In the genomic region with DNA sequence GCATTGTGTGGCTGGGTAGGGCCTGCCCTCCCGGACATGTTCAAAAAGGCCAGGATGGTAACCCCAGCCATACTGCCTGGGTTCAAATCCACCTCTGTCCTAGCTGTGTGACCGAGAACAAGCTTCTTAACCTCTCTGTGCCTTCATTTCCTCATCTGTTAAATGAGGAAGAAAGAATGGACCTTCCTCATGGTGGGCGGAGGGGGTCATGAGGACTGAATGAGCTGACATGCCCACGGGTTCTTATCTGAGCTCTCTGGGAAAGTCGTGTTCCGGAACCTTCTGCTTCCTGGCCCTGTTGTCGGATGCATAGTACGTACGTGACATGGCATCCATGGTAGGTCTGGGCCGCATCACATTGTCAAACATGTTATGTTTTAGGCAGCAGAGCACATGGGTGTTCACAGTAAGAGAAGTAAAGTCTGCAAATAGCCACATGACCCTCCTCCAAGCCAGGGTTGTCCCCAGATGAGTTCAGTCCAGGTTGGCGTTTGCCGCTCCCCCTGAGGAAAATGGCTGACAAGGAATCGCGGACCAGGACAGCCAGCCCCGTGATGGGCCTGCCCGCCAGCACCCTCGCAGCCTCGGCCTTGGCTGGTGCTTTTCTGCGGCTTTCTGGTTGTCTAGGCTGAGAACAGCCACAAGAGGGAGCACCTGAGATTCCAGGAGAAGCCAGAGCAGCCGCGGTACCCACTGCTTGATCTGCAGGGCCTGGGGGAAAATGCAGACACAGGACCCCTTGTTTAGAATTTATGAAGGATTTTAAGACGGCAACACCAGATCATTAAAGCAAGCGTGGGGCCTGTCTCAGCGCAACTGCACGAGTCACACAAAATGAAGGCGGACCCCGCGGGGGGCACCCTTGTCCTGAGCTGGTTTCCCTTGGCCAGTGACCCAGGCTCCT, we compare ENCODE assay signal across 1 cellular context.
TF ChIP-seq lines count a peak whose summit lies in the region.

No MANE protein-coding gene starts in this region.

TF ChIP-seq in HepG2, 621 proteins besides CTCF, POLR2A, EP300 and RAD21 (continued from another document):
- TF ChIP-seq, protein P1, sequence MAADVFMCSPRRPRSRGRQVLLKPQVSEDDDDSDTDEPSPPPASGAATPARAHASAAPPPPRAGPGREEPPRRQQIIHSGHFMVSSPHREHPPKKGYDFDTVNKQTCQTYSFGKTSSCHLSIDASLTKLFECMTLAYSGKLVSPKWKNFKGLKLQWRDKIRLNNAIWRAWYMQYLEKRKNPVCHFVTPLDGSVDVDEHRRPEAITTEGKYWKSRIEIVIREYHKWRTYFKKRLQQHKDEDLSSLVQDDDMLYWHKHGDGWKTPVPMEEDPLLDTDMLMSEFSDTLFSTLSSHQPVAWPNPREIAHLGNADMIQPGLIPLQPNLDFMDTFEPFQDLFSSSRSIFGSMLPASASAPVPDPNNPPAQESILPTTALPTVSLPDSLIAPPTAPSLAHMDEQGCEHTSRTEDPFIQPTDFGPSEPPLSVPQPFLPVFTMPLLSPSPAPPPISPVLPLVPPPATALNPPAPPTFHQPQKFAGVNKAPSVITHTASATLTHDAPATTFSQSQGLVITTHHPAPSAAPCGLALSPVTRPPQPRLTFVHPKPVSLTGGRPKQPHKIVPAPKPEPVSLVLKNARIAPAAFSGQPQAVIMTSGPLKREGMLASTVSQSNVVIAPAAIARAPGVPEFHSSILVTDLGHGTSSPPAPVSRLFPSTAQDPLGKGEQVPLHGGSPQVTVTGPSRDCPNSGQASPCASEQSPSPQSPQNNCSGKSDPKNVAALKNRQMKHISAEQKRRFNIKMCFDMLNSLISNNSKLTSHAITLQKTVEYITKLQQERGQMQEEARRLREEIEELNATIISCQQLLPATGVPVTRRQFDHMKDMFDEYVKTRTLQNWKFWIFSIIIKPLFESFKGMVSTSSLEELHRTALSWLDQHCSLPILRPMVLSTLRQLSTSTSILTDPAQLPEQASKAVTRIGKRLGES (CRISPR knock-in tag; IDR thresholded peaks at IDR 0.05; ENCODE audit: borderline replicate concordance): no peak
- TF ChIP-seq, protein P2, sequence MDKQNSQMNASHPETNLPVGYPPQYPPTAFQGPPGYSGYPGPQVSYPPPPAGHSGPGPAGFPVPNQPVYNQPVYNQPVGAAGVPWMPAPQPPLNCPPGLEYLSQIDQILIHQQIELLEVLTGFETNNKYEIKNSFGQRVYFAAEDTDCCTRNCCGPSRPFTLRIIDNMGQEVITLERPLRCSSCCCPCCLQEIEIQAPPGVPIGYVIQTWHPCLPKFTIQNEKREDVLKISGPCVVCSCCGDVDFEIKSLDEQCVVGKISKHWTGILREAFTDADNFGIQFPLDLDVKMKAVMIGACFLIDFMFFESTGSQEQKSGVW (CRISPR knock-in tag; IDR thresholded peaks at IDR 0.05; ENCODE audit: borderline replicate concordance): no peak
- no peak for TF ChIP-seq ZNF670 (CRISPR knock-in tag; IDR thresholded peaks at IDR 0.05; ENCODE audit: borderline replicate concordance)
- no peak for TF ChIP-seq RELA (CRISPR knock-in tag; IDR thresholded peaks at IDR 0.05)
- TF ChIP-seq ZC3H13 (CRISPR knock-in tag; IDR thresholded peaks at IDR 0.05): no peak
- TF ChIP-seq ZNF703 (CRISPR knock-in tag; IDR thresholded peaks at IDR 0.05; ENCODE audit: borderline replicate concordance): no peak
- TF ChIP-seq ZFX (CRISPR knock-in tag; IDR thresholded peaks at IDR 0.05; ENCODE audit: low read depth): peak; percentile 69; the same call in 1 of the 2 replicates
- TF ChIP-seq ZNF331 (CRISPR knock-in tag; IDR thresholded peaks at IDR 0.05): no peak; the same call in 1 of the 2 replicates
- TF ChIP-seq, protein P3, sequence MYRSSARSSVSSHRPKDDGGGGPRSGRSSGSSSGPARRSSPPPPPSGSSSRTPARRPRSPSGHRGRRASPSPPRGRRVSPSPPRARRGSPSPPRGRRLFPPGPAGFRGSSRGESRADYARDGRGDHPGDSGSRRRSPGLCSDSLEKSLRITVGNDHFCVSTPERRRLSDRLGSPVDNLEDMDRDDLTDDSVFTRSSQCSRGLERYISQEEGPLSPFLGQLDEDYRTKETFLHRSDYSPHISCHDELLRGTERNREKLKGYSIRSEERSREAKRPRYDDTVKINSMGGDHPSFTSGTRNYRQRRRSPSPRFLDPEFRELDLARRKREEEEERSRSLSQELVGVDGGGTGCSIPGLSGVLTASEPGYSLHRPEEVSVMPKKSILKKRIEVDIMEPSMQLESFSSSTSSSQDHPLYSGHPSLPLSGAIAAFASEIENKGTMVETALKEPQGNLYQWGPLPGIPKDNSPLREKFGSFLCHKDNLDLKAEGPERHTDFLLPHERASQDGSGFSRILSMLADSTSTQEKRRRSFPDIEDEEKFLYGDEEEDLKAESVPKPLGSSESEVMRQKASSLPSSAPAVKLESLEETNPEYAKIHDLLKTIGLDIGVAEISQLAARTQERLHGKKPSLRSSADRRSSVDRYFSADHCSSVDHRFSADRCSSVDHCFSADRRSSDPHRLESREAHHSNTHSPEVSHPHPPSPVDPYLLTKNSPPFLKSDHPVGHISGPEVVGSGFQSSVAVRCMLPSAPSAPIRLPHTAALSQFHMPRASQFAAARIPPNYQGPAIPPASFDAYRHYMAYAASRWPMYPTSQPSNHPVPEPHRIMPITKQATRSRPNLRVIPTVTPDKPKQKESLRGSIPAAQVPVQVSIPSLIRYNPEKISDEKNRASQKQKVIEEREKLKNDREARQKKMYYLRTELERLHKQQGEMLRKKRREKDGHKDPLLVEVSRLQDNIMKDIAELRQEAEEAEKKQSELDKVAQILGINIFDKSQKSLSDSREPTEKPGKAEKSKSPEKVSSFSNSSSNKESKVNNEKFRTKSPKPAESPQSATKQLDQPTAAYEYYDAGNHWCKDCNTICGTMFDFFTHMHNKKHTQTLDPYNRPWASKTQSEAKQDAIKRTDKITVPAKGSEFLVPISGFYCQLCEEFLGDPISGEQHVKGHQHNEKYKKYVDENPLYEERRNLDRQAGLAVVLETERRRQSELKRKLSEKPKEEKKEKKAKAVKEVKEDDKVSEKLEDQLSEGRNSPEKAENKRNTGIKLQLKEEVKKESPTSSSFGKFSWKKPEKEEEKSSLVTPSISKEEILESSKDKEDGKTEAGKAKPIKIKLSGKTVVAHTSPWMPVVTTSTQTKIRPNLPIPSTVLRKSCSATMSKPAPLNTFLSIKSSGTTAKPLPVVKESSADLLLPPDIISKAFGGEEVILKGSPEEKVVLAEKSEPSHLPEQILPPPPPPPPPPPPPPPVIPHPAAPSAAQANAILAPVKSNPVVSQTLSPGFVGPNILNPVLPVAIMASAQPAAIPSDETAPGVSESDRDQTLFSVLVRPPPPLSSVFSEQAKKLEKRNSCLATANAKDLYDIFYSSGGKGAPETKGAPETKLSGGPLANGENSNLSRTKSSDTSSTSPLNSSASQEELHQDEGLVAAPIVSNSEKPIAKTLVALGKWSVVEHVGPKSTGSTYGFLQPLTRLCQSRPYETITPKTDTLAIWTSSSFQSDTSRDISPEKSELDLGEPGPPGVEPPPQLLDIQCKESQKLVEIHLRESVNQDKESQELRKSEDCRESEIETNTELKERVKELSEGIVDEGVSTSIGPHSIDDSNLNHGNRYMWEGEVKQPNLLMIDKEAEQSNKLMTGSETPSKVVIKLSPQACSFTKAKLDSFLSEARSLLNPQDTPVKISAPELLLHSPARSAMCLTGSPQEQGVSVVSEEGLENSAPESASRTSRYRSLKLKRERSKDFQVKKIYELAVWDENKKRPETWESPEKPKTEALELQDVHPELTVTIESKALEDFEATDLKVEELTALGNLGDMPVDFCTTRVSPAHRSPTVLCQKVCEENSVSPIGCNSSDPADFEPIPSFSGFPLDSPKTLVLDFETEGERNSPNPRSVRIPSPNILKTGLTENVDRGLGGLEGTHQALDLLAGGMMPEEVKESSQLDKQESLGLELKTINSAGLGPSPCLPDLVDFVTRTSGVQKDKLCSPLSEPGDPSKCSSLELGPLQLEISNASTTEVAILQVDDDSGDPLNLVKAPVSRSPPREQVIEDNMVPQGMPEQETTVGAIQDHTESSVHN (CRISPR knock-in tag; IDR thresholded peaks at IDR 0.05): no peak
- TF ChIP-seq ZNF296 (CRISPR knock-in tag; conservative IDR thresholded peaks at IDR 0.05): no peak
- no peak for TF ChIP-seq HDAC2 (CRISPR knock-in tag; IDR thresholded peaks at IDR 0.05)
- TF ChIP-seq, protein P4, sequence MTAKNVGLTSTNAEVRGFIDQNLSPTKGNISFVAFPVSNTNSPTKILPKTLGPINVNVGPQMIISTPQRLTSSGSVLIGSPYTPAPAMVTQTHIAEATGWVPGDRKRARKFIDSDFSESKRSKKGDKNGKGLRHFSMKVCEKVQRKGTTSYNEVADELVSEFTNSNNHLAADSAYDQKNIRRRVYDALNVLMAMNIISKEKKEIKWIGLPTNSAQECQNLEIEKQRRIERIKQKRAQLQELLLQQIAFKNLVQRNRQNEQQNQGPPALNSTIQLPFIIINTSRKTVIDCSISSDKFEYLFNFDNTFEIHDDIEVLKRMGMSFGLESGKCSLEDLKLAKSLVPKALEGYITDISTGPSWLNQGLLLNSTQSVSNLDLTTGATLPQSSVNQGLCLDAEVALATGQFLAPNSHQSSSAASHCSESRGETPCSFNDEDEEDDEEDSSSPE (CRISPR knock-in tag; IDR thresholded peaks at IDR 0.05): no peak
- no peak for TF ChIP-seq GFI1 (CRISPR knock-in tag; IDR thresholded peaks at IDR 0.05; ENCODE audit: borderline replicate concordance)
- no peak for TF ChIP-seq ZNF253 (CRISPR knock-in tag; IDR thresholded peaks at IDR 0.05; ENCODE audit: borderline replicate concordance)
- TF ChIP-seq, protein P5, sequence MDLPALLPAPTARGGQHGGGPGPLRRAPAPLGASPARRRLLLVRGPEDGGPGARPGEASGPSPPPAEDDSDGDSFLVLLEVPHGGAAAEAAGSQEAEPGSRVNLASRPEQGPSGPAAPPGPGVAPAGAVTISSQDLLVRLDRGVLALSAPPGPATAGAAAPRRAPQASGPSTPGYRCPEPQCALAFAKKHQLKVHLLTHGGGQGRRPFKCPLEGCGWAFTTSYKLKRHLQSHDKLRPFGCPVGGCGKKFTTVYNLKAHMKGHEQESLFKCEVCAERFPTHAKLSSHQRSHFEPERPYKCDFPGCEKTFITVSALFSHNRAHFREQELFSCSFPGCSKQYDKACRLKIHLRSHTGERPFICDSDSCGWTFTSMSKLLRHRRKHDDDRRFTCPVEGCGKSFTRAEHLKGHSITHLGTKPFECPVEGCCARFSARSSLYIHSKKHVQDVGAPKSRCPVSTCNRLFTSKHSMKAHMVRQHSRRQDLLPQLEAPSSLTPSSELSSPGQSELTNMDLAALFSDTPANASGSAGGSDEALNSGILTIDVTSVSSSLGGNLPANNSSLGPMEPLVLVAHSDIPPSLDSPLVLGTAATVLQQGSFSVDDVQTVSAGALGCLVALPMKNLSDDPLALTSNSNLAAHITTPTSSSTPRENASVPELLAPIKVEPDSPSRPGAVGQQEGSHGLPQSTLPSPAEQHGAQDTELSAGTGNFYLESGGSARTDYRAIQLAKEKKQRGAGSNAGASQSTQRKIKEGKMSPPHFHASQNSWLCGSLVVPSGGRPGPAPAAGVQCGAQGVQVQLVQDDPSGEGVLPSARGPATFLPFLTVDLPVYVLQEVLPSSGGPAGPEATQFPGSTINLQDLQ (CRISPR knock-in tag; IDR thresholded peaks at IDR 0.05): no peak
- no peak for TF ChIP-seq CAMTA2 (CRISPR knock-in tag; IDR thresholded peaks at IDR 0.05; ENCODE audit: borderline replicate concordance)
- TF ChIP-seq, protein P6, sequence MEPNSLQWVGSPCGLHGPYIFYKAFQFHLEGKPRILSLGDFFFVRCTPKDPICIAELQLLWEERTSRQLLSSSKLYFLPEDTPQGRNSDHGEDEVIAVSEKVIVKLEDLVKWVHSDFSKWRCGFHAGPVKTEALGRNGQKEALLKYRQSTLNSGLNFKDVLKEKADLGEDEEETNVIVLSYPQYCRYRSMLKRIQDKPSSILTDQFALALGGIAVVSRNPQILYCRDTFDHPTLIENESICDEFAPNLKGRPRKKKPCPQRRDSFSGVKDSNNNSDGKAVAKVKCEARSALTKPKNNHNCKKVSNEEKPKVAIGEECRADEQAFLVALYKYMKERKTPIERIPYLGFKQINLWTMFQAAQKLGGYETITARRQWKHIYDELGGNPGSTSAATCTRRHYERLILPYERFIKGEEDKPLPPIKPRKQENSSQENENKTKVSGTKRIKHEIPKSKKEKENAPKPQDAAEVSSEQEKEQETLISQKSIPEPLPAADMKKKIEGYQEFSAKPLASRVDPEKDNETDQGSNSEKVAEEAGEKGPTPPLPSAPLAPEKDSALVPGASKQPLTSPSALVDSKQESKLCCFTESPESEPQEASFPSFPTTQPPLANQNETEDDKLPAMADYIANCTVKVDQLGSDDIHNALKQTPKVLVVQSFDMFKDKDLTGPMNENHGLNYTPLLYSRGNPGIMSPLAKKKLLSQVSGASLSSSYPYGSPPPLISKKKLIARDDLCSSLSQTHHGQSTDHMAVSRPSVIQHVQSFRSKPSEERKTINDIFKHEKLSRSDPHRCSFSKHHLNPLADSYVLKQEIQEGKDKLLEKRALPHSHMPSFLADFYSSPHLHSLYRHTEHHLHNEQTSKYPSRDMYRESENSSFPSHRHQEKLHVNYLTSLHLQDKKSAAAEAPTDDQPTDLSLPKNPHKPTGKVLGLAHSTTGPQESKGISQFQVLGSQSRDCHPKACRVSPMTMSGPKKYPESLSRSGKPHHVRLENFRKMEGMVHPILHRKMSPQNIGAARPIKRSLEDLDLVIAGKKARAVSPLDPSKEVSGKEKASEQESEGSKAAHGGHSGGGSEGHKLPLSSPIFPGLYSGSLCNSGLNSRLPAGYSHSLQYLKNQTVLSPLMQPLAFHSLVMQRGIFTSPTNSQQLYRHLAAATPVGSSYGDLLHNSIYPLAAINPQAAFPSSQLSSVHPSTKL (CRISPR knock-in tag; IDR thresholded peaks at IDR 0.05): no peak
- TF ChIP-seq GABPB1 (CRISPR knock-in tag; IDR thresholded peaks at IDR 0.05): peak; percentile 33; the same call in 1 of the 2 replicates
- TF ChIP-seq, protein P7, sequence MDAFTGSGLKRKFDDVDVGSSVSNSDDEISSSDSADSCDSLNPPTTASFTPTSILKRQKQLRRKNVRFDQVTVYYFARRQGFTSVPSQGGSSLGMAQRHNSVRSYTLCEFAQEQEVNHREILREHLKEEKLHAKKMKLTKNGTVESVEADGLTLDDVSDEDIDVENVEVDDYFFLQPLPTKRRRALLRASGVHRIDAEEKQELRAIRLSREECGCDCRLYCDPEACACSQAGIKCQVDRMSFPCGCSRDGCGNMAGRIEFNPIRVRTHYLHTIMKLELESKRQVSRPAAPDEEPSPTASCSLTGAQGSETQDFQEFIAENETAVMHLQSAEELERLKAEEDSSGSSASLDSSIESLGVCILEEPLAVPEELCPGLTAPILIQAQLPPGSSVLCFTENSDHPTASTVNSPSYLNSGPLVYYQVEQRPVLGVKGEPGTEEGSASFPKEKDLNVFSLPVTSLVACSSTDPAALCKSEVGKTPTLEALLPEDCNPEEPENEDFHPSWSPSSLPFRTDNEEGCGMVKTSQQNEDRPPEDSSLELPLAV (CRISPR knock-in tag; conservative IDR thresholded peaks at IDR 0.05; ENCODE audit: low read depth): no peak
- no peak for TF ChIP-seq ZNF44 (CRISPR knock-in tag; IDR thresholded peaks at IDR 0.05)
